14 cellular contexts compared by ENCODE assay signal in the genomic region with DNA sequence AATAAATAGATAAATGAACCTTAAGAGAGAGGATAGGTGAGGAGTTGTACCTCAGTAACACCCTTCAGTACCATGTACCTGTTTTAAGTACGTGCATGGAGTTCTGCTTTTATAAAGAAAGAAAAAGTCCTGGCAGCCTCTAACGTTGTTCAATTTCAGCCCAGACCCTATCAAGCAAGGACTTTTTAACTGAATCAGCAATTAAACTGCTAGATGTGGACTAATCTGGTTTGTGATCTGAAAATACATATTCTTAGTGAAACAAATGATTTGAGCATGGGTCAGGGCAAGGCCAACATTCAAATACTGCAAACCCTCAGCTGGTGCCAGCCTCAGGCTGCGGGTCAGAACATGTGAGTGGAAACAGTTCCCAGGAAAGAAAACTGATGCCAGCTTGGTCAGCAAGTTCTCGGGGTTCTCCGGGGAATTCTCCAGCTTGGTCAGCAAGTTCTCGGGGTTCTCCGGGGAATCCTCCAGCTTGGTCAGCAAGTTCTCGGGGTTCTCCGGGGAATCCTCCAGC.
"Had no signal": no experiment of that assay in that cellular context is flagged by ENCODE, and none has a peak within 500 bp of the region (broad histone marks: within the 10 kb centered on the region; RNA-seq: fewer than 3 reads in every experiment).

No MANE protein-coding gene starts in this region.

- H3K9me3 Mint-ChIP-seq: effector memory CD8-positive, alpha-beta T cell; stimulated activated memory B cell treated with anti-CD40 and anti-IgM and Interleukin-4, amounts not matched to agents 10 μg/mL and 1 μg/mL and 100 μg/mL, for 72 hours had no signal

- H3K27ac ChIP-seq: ascending aorta, hepatocyte, tibial artery had no signal

- DNase-seq: activated naive CD4-positive, alpha-beta T cell treated with Interleukin-2 at 50 U/mL for 16 hours; activated T-cell treated with anti-CD3 and anti-CD28 coated beads for 4 hours; dermis blood vessel endothelial cell; effector memory CD8-positive, alpha-beta T cell; kidney; left ventricle myocardium superior; mesenchymal stem cell; tibial artery had no signal

- H3K4me1 Mint-ChIP-seq: stimulated activated memory B cell treated with anti-CD40 and anti-IgM and Interleukin-4, amounts not matched to agents 10 μg/mL and 1 μg/mL and 100 μg/mL, for 72 hours had no signal

- H3K27ac Mint-ChIP-seq: effector memory CD8-positive, alpha-beta T cell; stimulated activated memory B cell treated with anti-CD40 and anti-IgM and Interleukin-4, amounts not matched to agents 10 μg/mL and 1 μg/mL and 100 μg/mL, for 72 hours had no signal

- H3K27me3 ChIP-seq: ascending aorta, hepatocyte, tibial artery had no signal

- FAIRE-seq: bronchial epithelial cell, kidney, urothelium cell line had no signal

- ATAC-seq: activated CD4-positive, CD25-positive, alpha-beta regulatory T cell treated with anti-CD3 and anti-CD28 coated beads, Interleukin-2, amount 50 U/mL, for 24 hours; effector memory CD8-positive, alpha-beta T cell; left ventricle myocardium superior; stimulated activated memory B cell treated with anti-CD40 and anti-IgM and Interleukin-4, amounts not matched to agents 10 μg/mL and 1 μg/mL and 100 μg/mL, for 72 hours had no signal

- H3K4me3 ChIP-seq: ascending aorta, hepatocyte, tibial artery had no signal

- H3K36me3 ChIP-seq: ascending aorta, tibial artery had no signal

- H3K4me3 Mint-ChIP-seq: effector memory CD8-positive, alpha-beta T cell; stimulated activated memory B cell treated with anti-CD40 and anti-IgM and Interleukin-4, amounts not matched to agents 10 μg/mL and 1 μg/mL and 100 μg/mL, for 72 hours had no signal

- H3K9me3 ChIP-seq: ascending aorta, tibial artery had no signal

- H3K36me3 Mint-ChIP-seq: stimulated activated memory B cell treated with anti-CD40 and anti-IgM and Interleukin-4, amounts not matched to agents 10 μg/mL and 1 μg/mL and 100 μg/mL, for 72 hours had no signal
